Comparison of ENCODE assay signal across 1 cellular context in genomic region chr1:53182111-53182593, GRCh38.
A peak's percentile ranks its signal among the peaks of the same experiment; 100 is the strongest.
TF ChIP-seq lines count a peak whose summit lies in the region.

No MANE protein-coding gene starts in this region.

TF ChIP-seq in K562, 482 proteins besides CTCF, POLR2A, EP300 and RAD21 (continued from another document and continues in another):
- TF ChIP-seq ATF2 (CRISPR knock-in tag; IDR thresholded peaks at IDR 0.05) = no peak
- TF ChIP-seq ZNF212 (CRISPR knock-in tag; IDR thresholded peaks at IDR 0.05) = no peak
- TF ChIP-seq ZNF263 (CRISPR knock-in tag; IDR thresholded peaks at IDR 0.05; ENCODE audit: borderline replicate concordance) = no peak
- TF ChIP-seq ZNF583 (CRISPR knock-in tag; IDR thresholded peaks at IDR 0.05) = no peak
- TF ChIP-seq HMBOX1 (IDR thresholded peaks at IDR 0.05) = no peak
- TF ChIP-seq MLLT1 (IDR thresholded peaks at IDR 0.05) = peak in 1 of 2 experiments; percentile 85; a peak in 1 of 4 replicates
- TF ChIP-seq MGA (IDR thresholded peaks at IDR 0.05) = peak; percentile 32; the same call in 1 of the 2 replicates
- TF ChIP-seq TOE1 (IDR thresholded peaks at IDR 0.05; ENCODE audit: borderline replicate concordance) = no peak
- no peak for TF ChIP-seq TOE1 (CRISPR knock-in tag; IDR thresholded peaks at IDR 0.05; ENCODE audit: borderline replicate concordance, low read depth)
- no peak for TF ChIP-seq SIX5 (IDR thresholded peaks at IDR 0.05; ENCODE audit: borderline replicate concordance in 1 of 2, insufficient read depth in 1 of 2, low read depth in 1 of 2, low read length in 2 of 2)
- TF ChIP-seq POLR2G (IDR thresholded peaks at IDR 0.05; ENCODE audit: low read depth, low read length) = no peak
- TF ChIP-seq ZKSCAN3 (CRISPR knock-in tag; IDR thresholded peaks at IDR 0.05) = no peak
- TF ChIP-seq PHB2 (IDR thresholded peaks at IDR 0.05; ENCODE audit: low read depth) = no peak
- no peak for TF ChIP-seq HINFP (tag; conservative IDR thresholded peaks at IDR 0.05; ENCODE audit: low read depth)
- TF ChIP-seq MIER1 (IDR thresholded peaks at IDR 0.05; ENCODE audit: low read depth) = no peak
- no peak for TF ChIP-seq COPS2 (conservative IDR thresholded peaks at IDR 0.05)
- TF ChIP-seq GABPB2 (CRISPR knock-in tag; conservative IDR thresholded peaks at IDR 0.05) = no peak
- TF ChIP-seq U2AF1 (optimal IDR thresholded peaks at IDR 0.05; ENCODE audit: low read depth, low read length) = no peak
- TF ChIP-seq PCBP2 (IDR thresholded peaks at IDR 0.05; ENCODE audit: low read depth, low read length, poor library complexity, severe bottlenecking) = no peak
- TF ChIP-seq ESRRB (CRISPR knock-in tag; IDR thresholded peaks at IDR 0.05; ENCODE audit: borderline replicate concordance) = no peak
- TF ChIP-seq HNRNPUL1 (IDR thresholded peaks at IDR 0.05; ENCODE audit: low read length) = no peak
- no peak; the same call in 1 of the 2 replicates for TF ChIP-seq DEAF1 (CRISPR knock-in tag; IDR thresholded peaks at IDR 0.05)
- no peak for TF ChIP-seq HLTF (IDR thresholded peaks at IDR 0.05)
- 0 out of 2 replicates have a peak, but pooled peaks have one; percentile 34 for TF ChIP-seq NR2C2 (CRISPR knock-in tag; IDR thresholded peaks at IDR 0.05)
- TF ChIP-seq NR2C2 (tag; IDR thresholded peaks at IDR 0.05) = no peak
- TF ChIP-seq CC2D1A (IDR thresholded peaks at IDR 0.05) = no peak
- TF ChIP-seq C11orf30 (IDR thresholded peaks at IDR 0.05; ENCODE audit: low read depth) = no peak
- peak; percentile 31; the same call in 1 of the 2 replicates for TF ChIP-seq JUND (IDR thresholded peaks at IDR 0.05; ENCODE audit: borderline replicate concordance, low read depth, low read length)
- TF ChIP-seq JUND (tag; IDR thresholded peaks at IDR 0.05; ENCODE audit: borderline replicate concordance, low read depth, low read length) = no peak
- TF ChIP-seq TRIM25 (IDR thresholded peaks at IDR 0.05; ENCODE audit: borderline replicate concordance) = no peak
- TF ChIP-seq ZHX1 (conservative IDR thresholded peaks at IDR 0.05; ENCODE audit: low read length) = no peak
- no peak for TF ChIP-seq ERF (CRISPR knock-in tag; IDR thresholded peaks at IDR 0.05)
- TF ChIP-seq ELK3 (CRISPR knock-in tag; IDR thresholded peaks at IDR 0.05) = no peak
